ENCODE assay signal across 6 cellular contexts in genomic region chr18:78283425-78283824, GRCh38.
DNase-seq lines count a peak whose midpoint lies in the region; ATAC-seq, FAIRE-seq and TF ChIP-seq lines count a peak whose summit lies in the region.
"Not testable (repeated sequence)": the region's sequence is repeated elsewhere in the genome, so short reads cannot be mapped to it uniquely, and the experiment has no call there.

No MANE protein-coding gene starts in this region.

- H3K18ac ChIP-seq in IMR-90 (ENCODE audit: low read depth, low read length); H1 (ENCODE audit: extremely low read depth, low read length): not testable (repeated sequence)

- H3K27me3 ChIP-seq in IMR-90 (ENCODE audit: control insufficient read depth, insufficient read depth, low read length); K562 (ENCODE audit: control insufficient read depth in 2 of 2, insufficient read depth in 2 of 2, low read length in 2 of 2); H1 (replicated peaks in 1 of 4; ENCODE audit: control insufficient read depth in 3 of 4, extremely low read depth in 1 of 4, insufficient read depth in 3 of 4, low read length in 3 of 4); HepG2 (ENCODE audit: control insufficient read depth in 1 of 2, insufficient read depth in 2 of 2, low read length in 2 of 2): not testable (repeated sequence)

- 2% methylated on average over 7 of the region's 7 CpGs for WGBS in A549 (ENCODE audit: missing lambda C conversion rate)
- WGBS in IMR-90 (ENCODE audit: extremely low coverage in 2 of 2, insufficient read length in 1 of 2), 2 experiments = no CpG with 5 or more reads among the region's 7 CpGs
- 0% methylated on average over 6 of the region's 7 CpGs for WGBS in K562 (ENCODE audit: insufficient coverage, low coverage, missing lambda C conversion rate)
- WGBS in H1 (ENCODE audit: extremely low coverage in 1 of 2, insufficient coverage in 1 of 2, insufficient read length in 1 of 2, insufficient replicate concordance in 2 of 2, low coverage in 1 of 2, low lambda C conversion rate in 2 of 2, missing lambda C conversion rate in 1 of 2), 2 experiments = 92% methylated on average over 7 of the region's 7 CpGs; no CpG with 5 or more reads in 1 of the 2 experiments
- 2% methylated on average over 7 of the region's 7 CpGs for WGBS in HepG2 (ENCODE audit: low lambda C conversion rate)

- H2BK12ac ChIP-seq in H1 (ENCODE audit: low read depth, low read length) = not testable (repeated sequence)

- H2BK5ac ChIP-seq in IMR-90 (ENCODE audit: low read depth, low read length, poor library complexity, severe bottlenecking); H1 (ENCODE audit: low read depth, low read length): not testable (repeated sequence)

- TF ChIP-seq POLR2A in A549 (IDR thresholded peaks at IDR 0.05; ENCODE audit: low read length); IMR-90 (IDR thresholded peaks at IDR 0.05; ENCODE audit: low read depth, low read length); K562 (conservative IDR thresholded peaks at IDR 0.05); H1 (IDR thresholded peaks at IDR 0.05; ENCODE audit: control extremely low read depth in 1 of 2, low read depth in 2 of 2, low read length in 2 of 2); HepG2 (IDR thresholded peaks at IDR 0.05; ENCODE audit: insufficient read depth in 1 of 2, low read depth in 2 of 2, low read length in 2 of 2): not testable (repeated sequence)

- not testable (repeated sequence) for H4K8ac ChIP-seq in IMR-90 (ENCODE audit: low read depth in 2 of 2, low read length in 2 of 2); H1 (ENCODE audit: extremely low read depth, insufficient read depth, low read length)

- not testable (repeated sequence) for DNase-seq in A549 (ENCODE audit: low read depth in 1 of 2, low spot score in 1 of 2); IMR-90; K562 (ENCODE audit: extremely low read depth in 1 of 4, low spot score in 3 of 4); H1 (ENCODE audit: low read depth in 1 of 2, low spot score in 2 of 2); HepG2 (ENCODE audit: low spot score)

- POLR2A ChIA-PET in A549 (lab: Yijun Ruan, JAX); IMR-90 (lab: Charles Lee; ENCODE audit: unreplicated experiment); K562 (lab: Yijun Ruan, JAX); H1 (lab: Charles Lee; ENCODE audit: partially characterized antibody); HepG2 (lab: Yijun Ruan, JAX): not testable (repeated sequence)

- H3K36me3 ChIP-seq in IMR-90 (ENCODE audit: control insufficient read depth, insufficient read depth, low read length); K562 (ENCODE audit: control insufficient read depth, insufficient read depth, low read length); H1 (ENCODE audit: control insufficient read depth in 2 of 4, insufficient read depth in 4 of 4, low read length in 3 of 4); HepG2 (replicated peaks in 1 of 2; ENCODE audit: control insufficient read depth in 1 of 2, insufficient read depth in 2 of 2, low read length in 2 of 2): not testable (repeated sequence)

- FAIRE-seq in A549 (lab: Jason Lieb, UNC); K562 (lab: Jason Lieb, UNC); H1 (lab: Jason Lieb, UNC); HepG2 (lab: Jason Lieb, UNC): not testable (repeated sequence)

- H3K27ac ChIP-seq in A549; IMR-90 (ENCODE audit: insufficient read depth, low read length); K562 (ENCODE audit: extremely low read depth, low read depth, low read length); H1 (ENCODE audit: low read depth, low read length); HepG2 (ENCODE audit: extremely low read length, insufficient read depth, low read length): not testable (repeated sequence)

- H3K4ac ChIP-seq in IMR-90 (ENCODE audit: low read depth, low read length); H1 (replicated peaks; ENCODE audit: insufficient read length, low read depth, low read length): not testable (repeated sequence)

- not testable (repeated sequence) for BruUV-seq in IMR-90 (replicated peaks; lab: Mats Ljungman, UMichigan); K562 (replicated peaks; lab: Mats Ljungman, UMichigan); HepG2 (replicated peaks; lab: Mats Ljungman, UMichigan)

- TF ChIP-seq EP300 in A549 (IDR thresholded peaks at IDR 0.05); Ishikawa (IDR thresholded peaks at IDR 0.05; ENCODE audit: borderline replicate concordance); K562 (IDR thresholded peaks at IDR 0.05; ENCODE audit: low read length); H1 (IDR thresholded peaks at IDR 0.05; ENCODE audit: borderline replicate concordance in 1 of 2, low read depth in 2 of 2, low read length in 2 of 2); HepG2 (IDR thresholded peaks at IDR 0.05; ENCODE audit: low read depth in 2 of 2, low read length in 2 of 2); HepG2 (CRISPR knock-in tag; IDR thresholded peaks at IDR 0.05; ENCODE audit: borderline replicate concordance): not testable (repeated sequence)

- TF ChIP-seq CTCF in A549 (IDR thresholded peaks at IDR 0.05); IMR-90 (conservative IDR thresholded peaks at IDR 0.05; ENCODE audit: low read depth, low read length); K562 (IDR thresholded peaks at IDR 0.05 in 2 of 3, conservative IDR thresholded peaks at IDR 0.05 in 1 of 3; ENCODE audit: insufficient read depth in 2 of 3, low read depth in 1 of 3, low read length in 3 of 3); H1 (IDR thresholded peaks at IDR 0.05; ENCODE audit: control extremely low read depth in 1 of 3, insufficient read depth in 1 of 3, low read depth in 1 of 3, low read length in 3 of 3); HepG2 (CRISPR knock-in tag; IDR thresholded peaks at IDR 0.05): not testable (repeated sequence)

- not testable (repeated sequence) for H2BK120ac ChIP-seq in IMR-90 (ENCODE audit: low read depth, low read length); H1 (replicated peaks; ENCODE audit: low read depth, low read length)

- H3K4me2 ChIP-seq in A549; IMR-90 (ENCODE audit: low read depth, low read length); K562 (ENCODE audit: insufficient read depth, low read length); H1 (ENCODE audit: insufficient read depth in 1 of 2, low read depth in 2 of 2, low read length in 2 of 2); HepG2 (ENCODE audit: low read depth, low read length): not testable (repeated sequence)

- in situ Hi-C loops in IMR-90 (cut with MboI; ENCODE audit: low sequenced_read_pairs); K562 (cut with MboI); HepG2 (cut with HindIII; ENCODE audit: extremely low pct_ligation_motif_present, low pct_unique_long_range_greater_than_20kb): not testable (repeated sequence)

- not testable (repeated sequence) for H2AFZ ChIP-seq in IMR-90 (replicated peaks; ENCODE audit: low read length, poor library complexity); K562 (ENCODE audit: low read depth, low read length); H1 (ENCODE audit: low read length); HepG2 (ENCODE audit: low read length)

- not testable (repeated sequence) for H3K23me2 ChIP-seq in H1 (ENCODE audit: low read depth, low read length)

- not testable (repeated sequence) for H3K9me3 ChIP-seq in A549; IMR-90 (ENCODE audit: control insufficient read depth, insufficient read depth, low read length); K562 (replicated peaks; ENCODE audit: control insufficient read depth, insufficient read depth, low read depth, low read length); H1 (ENCODE audit: insufficient read depth in 2 of 2, low read depth in 1 of 2, low read length in 1 of 2); HepG2 (ENCODE audit: low read length)

- H2BK15ac ChIP-seq in IMR-90 (ENCODE audit: low read depth, low read length); H1 (ENCODE audit: low read length): not testable (repeated sequence)

- H4K91ac ChIP-seq in IMR-90 (ENCODE audit: insufficient read depth, low read depth, low read length); H1 (replicated peaks; ENCODE audit: insufficient read length, low read length): not testable (repeated sequence)

- intact Hi-C loops in IMR-90 (cut with micrococcal nuclease); K562 (cut with micrococcal nuclease); HepG2 (cut with micrococcal nuclease; ENCODE audit: unreplicated experiment): not testable (repeated sequence)

- not testable (repeated sequence) for H3K4me1 ChIP-seq in A549; IMR-90 (ENCODE audit: control insufficient read depth, insufficient read depth, low read length); K562 (replicated peaks in 1 of 2; ENCODE audit: control insufficient read depth in 2 of 2, insufficient read depth in 2 of 2, low read length in 2 of 2); H1 (replicated peaks in 1 of 4; ENCODE audit: control insufficient read depth in 3 of 4, insufficient read depth in 4 of 4, low read length in 3 of 4); HepG2 (ENCODE audit: insufficient read depth, low read length)

- not testable (repeated sequence) for H3K9me1 ChIP-seq in IMR-90 (ENCODE audit: insufficient read depth, low read length); K562 (ENCODE audit: control insufficient read depth, insufficient read depth, low read length)

- H3K14ac ChIP-seq in IMR-90 (replicated peaks; ENCODE audit: low read depth, low read length); H1 (ENCODE audit: insufficient read length): not testable (repeated sequence)

- not testable (repeated sequence) for H3K23ac ChIP-seq in IMR-90 (ENCODE audit: low read depth, low read length); H1 (ENCODE audit: insufficient read length)

- dilution Hi-C loops in IMR-90 (cut with HindIII; ENCODE audit: low sequenced_read_pairs, unreplicated experiment) = not testable (repeated sequence)

- not testable (repeated sequence) for H4K20me1 ChIP-seq in IMR-90 (ENCODE audit: insufficient read depth, low read length); K562 (replicated peaks; ENCODE audit: control insufficient read depth, insufficient read depth, low read length); H1 (replicated peaks in 1 of 2; ENCODE audit: control insufficient read depth in 1 of 2, insufficient read depth in 2 of 2, low read length in 2 of 2); HepG2 (ENCODE audit: insufficient read depth, low read length)

- not testable (repeated sequence) for H3K56ac ChIP-seq in IMR-90 (ENCODE audit: extremely low read depth, insufficient read depth, low read length); H1 (replicated peaks; ENCODE audit: insufficient read length, low read depth, low read length)

- H2AK5ac ChIP-seq in IMR-90 (ENCODE audit: low read depth, low read length); H1 (ENCODE audit: low read depth, low read length): not testable (repeated sequence)

- CTCF ChIA-PET in A549 (lab: Yijun Ruan, JAX); IMR-90 (lab: Yijun Ruan, JAX); K562 (lab: Yijun Ruan, JAX; ENCODE audit: low intra/inter-chr PET ratio); H1 (lab: Charles Lee; ENCODE audit: partially characterized antibody); HepG2 (lab: Yijun Ruan, JAX; ENCODE audit: low intra/inter-chr PET ratio, low total read pairs): not testable (repeated sequence)

- H4K5ac ChIP-seq in IMR-90 (ENCODE audit: low read depth, low read length); H1 (ENCODE audit: insufficient read length, low read depth, low read length): not testable (repeated sequence)

- not testable (repeated sequence) for TF ChIP-seq RAD21 in A549 (conservative IDR thresholded peaks at IDR 0.05 in 1 of 2, IDR thresholded peaks at IDR 0.05 in 1 of 2); IMR-90 (IDR thresholded peaks at IDR 0.05; ENCODE audit: low read length); Ishikawa (IDR thresholded peaks at IDR 0.05; ENCODE audit: low read depth); K562 (CRISPR knock-in tag; conservative IDR thresholded peaks at IDR 0.05 in 1 of 2, IDR thresholded peaks at IDR 0.05 in 1 of 2); H1 (IDR thresholded peaks at IDR 0.05 in 1 of 2, conservative IDR thresholded peaks at IDR 0.05 in 1 of 2; ENCODE audit: low read depth in 2 of 2, low read length in 2 of 2); HepG2 (CRISPR knock-in tag; IDR thresholded peaks at IDR 0.05)

- H2BK20ac ChIP-seq in IMR-90 (ENCODE audit: low read depth, low read length); H1 (ENCODE audit: low read length): not testable (repeated sequence)

- not testable (repeated sequence) for H3K4me3 ChIP-seq in A549; IMR-90 (ENCODE audit: insufficient read depth, low read depth, low read length); K562; H1 (ENCODE audit: extremely low read depth in 1 of 4, insufficient read depth in 2 of 4, low read depth in 3 of 4, low read length in 4 of 4); HepG2 (replicated peaks in 1 of 3; ENCODE audit: insufficient read depth in 1 of 3, low read depth in 2 of 3, low read length in 3 of 3)

- H2AK9ac ChIP-seq in IMR-90 (replicated peaks; ENCODE audit: low read depth, low read length, poor library complexity) = not testable (repeated sequence)

- not testable (repeated sequence) for ATAC-seq in A549; IMR-90 (ENCODE audit: low read depth); K562; HepG2

- H3K79me2 ChIP-seq in K562 (ENCODE audit: control insufficient read depth, insufficient read depth, low read length); H1 (ENCODE audit: control insufficient read depth in 1 of 2, insufficient read depth in 2 of 2, low read length in 2 of 2); HepG2 (ENCODE audit: insufficient read depth, low read length): not testable (repeated sequence)

- H3K9ac ChIP-seq in IMR-90 (ENCODE audit: low read depth, low read length); K562 (ENCODE audit: insufficient read depth in 1 of 2, low read depth in 2 of 2, low read length in 2 of 2); H1 (replicated peaks in 1 of 4; ENCODE audit: extremely low read depth in 1 of 4, low read depth in 3 of 4, low read length in 3 of 4); HepG2 (ENCODE audit: insufficient read depth, low read depth, low read length): not testable (repeated sequence)

- not testable (repeated sequence) for H3K79me1 ChIP-seq in IMR-90 (ENCODE audit: low read depth in 1 of 2, low read length in 2 of 2); H1 (ENCODE audit: low read depth, low read length)
